Comparison of ENCODE assay signal across 8 cellular contexts in the genomic region with DNA sequence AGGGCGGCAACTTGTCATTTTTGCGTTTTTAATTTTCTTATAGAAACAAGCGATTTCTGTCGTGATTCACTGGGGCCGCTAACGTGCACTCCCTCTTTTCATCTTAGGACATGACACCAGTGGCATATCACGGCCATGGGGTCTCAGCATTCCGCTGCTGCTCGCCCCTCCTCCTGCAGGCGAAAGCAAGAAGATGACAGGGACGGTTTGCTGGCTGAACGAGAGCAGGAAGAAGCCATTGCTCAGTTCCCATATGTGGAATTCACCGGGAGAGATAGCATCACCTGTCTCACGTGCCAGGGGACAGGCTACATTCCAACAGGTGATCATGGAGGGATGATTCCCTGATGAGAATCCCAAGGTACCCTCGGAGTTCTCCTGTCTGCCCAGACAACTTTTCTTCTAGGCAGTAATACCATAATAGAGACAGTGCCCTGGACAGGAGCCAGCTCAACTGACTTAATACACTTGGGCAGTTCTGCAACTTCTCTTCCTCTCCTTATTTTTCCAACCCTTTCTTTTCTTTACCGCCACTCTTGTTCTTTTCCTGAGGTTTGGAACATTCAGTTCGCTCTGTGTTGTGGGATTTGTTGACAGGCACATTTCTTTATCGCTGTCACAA. TPM values are rescaled to one million over a fixed set of nuclear protein-coding genes. Genes with fewer than 3 reads are reported as not detected.
A peak's percentile ranks its signal among the peaks of the same experiment; 100 is the strongest.
DNase-seq lines count a peak whose midpoint lies in the region; ATAC-seq lines count a peak whose summit lies in the region.

No MANE protein-coding gene starts in this region.

- no CpG with 5 or more reads among the region's 18 CpGs for WGBS in mesendoderm (ENCODE audit: extremely low coverage, insufficient coverage, low lambda C conversion rate)
- WGBS in urinary bladder: 17% methylated on average over 18 of the region's 18 CpGs

- no peak overlapping the region for H2BK120ac ChIP-seq in mesendoderm (ENCODE audit: low read depth, low read length)

- no peak overlapping the region for H3K4ac ChIP-seq in mesendoderm (ENCODE audit: low read depth, low read length)

- peaks cover 3% of the 10 kb centered on the region for H3K27me3 ChIP-seq in mesendoderm (ENCODE audit: insufficient read depth, low read length, poor library complexity)

- peak overlapping the region; percentile 63 for H3K4me2 ChIP-seq in mesendoderm (ENCODE audit: low read length)

- H2BK5ac ChIP-seq in mesendoderm (ENCODE audit: low read length): no peak overlapping the region

- H3K4me3 Mint-ChIP-seq in activated CD4-positive, alpha-beta T cell treated with anti-CD3 and anti-CD28 coated beads, Interleukin-2, amount 10 ng/mL, durations not matched to agents 24 days and 14 days: peak overlapping the region; percentile 100

- H3K9ac ChIP-seq in mesendoderm (ENCODE audit: low read length): peak overlapping the region; percentile 8

- peaks cover 40% of the 10 kb centered on the region for H3K36me3 Mint-ChIP-seq in activated CD4-positive, alpha-beta T cell treated with anti-CD3 and anti-CD28 coated beads, Interleukin-2, amount 10 ng/mL, durations not matched to agents 24 days and 14 days (ENCODE audit: low read depth)

- H4K8ac ChIP-seq in mesendoderm (ENCODE audit: low read depth, low read length): no peak overlapping the region

- no peaks in the 10 kb centered on the region for H3K79me1 ChIP-seq in mesendoderm (ENCODE audit: low read length)

- H3K27me3 Mint-ChIP-seq in activated CD4-positive, alpha-beta T cell treated with anti-CD3 and anti-CD28 coated beads, Interleukin-2, amount 10 ng/mL, durations not matched to agents 24 days and 14 days: peaks cover 29% of the 10 kb centered on the region

- peaks cover 7% of the 10 kb centered on the region for H3K9me3 Mint-ChIP-seq in activated CD4-positive, alpha-beta T cell treated with anti-CD3 and anti-CD28 coated beads, Interleukin-2, amount 10 ng/mL, durations not matched to agents 24 days and 14 days

- H2AK5ac ChIP-seq in mesendoderm (ENCODE audit: low read length): no peak overlapping the region

- no peak overlapping the region for H3K23ac ChIP-seq in mesendoderm (ENCODE audit: low read length)

- no peaks in the 10 kb centered on the region for H3K4me1 ChIP-seq in mesendoderm (ENCODE audit: control insufficient read depth, low read depth, low read length)
- no peaks in the 10 kb centered on the region for H3K4me1 ChIP-seq in urinary bladder (ENCODE audit: insufficient read depth)

- H3K27ac ChIP-seq in mesendoderm (ENCODE audit: low read depth, low read length): no peak overlapping the region
- H3K27ac ChIP-seq in urinary bladder (ENCODE audit: low read depth): no peak overlapping the region

- H3K79me2 ChIP-seq in mesendoderm (ENCODE audit: control insufficient read depth, insufficient read depth, low read length): no peaks in the 10 kb centered on the region

- H4K5ac ChIP-seq in mesendoderm (ENCODE audit: low read length): no peak overlapping the region

- no peak overlapping the region for H2BK15ac ChIP-seq in mesendoderm (replicated peaks; ENCODE audit: low read depth)

- intact Hi-C loops in activated CD4-positive, alpha-beta T cell treated with anti-CD3 and anti-CD28 coated beads, Interleukin-2, amount 10 ng/mL, durations not matched to agents 24 days and 14 days (cut with micrococcal nuclease): loop anchor here (5.0 to 10.0 kb wide), 3 partner anchors 193 to 249 kb away; partner anchors contain the start of gene ASB8

- ATAC-seq in HG03097 (IDR thresholded peaks at IDR 0.05; ENCODE audit: low FRiP score, unreplicated experiment): no peak
- no peak for ATAC-seq in HG03280 (IDR thresholded peaks at IDR 0.05; ENCODE audit: unreplicated experiment)

- H3K36me3 ChIP-seq in mesendoderm (ENCODE audit: control insufficient read depth, insufficient read depth, low read length) (no peaks in the 10 kb centered on the region), urinary bladder (ENCODE audit: insufficient read depth) (no peaks in the 10 kb centered on the region)

- H3K4me1 Mint-ChIP-seq in activated CD4-positive, alpha-beta T cell treated with anti-CD3 and anti-CD28 coated beads, Interleukin-2, amount 10 ng/mL, durations not matched to agents 24 days and 14 days: peaks cover 33% of the 10 kb centered on the region

- H3K56ac ChIP-seq in mesendoderm (ENCODE audit: low read length): no peak overlapping the region

- peak overlapping the region; percentile 78 for H3K27ac Mint-ChIP-seq in activated CD4-positive, alpha-beta T cell treated with anti-CD3 and anti-CD28 coated beads, Interleukin-2, amount 10 ng/mL, durations not matched to agents 24 days and 14 days

- H3K4me3 ChIP-seq in mesendoderm (ENCODE audit: low read length) (no peak overlapping the region), urinary bladder (ENCODE audit: low read depth, low read length) (peak overlapping the region; percentile 92)

- H3K18ac ChIP-seq in mesendoderm (ENCODE audit: low read length): no peak overlapping the region

- peak; percentile 71 for DNase-seq in activated CD4-positive, alpha-beta T cell treated with anti-CD3 and anti-CD28 coated beads, Interleukin-2, amount 10 ng/mL, durations not matched to agents 24 days and 14 days
- no peak for DNase-seq in activated CD4-positive, alpha-beta T cell treated with anti-CD3 and anti-CD28 coated beads for 4 hours
- peak; percentile 21 for DNase-seq in NCI-H748 treated with DMSO at 0.1 percent for 48 hours (lab: John Stamatoyannopoulos, UW)
- DNase-seq in cerebellum (ENCODE audit: low spot score): peak; percentile 22
- peak; percentile 65 for DNase-seq in mesendoderm

RNA-seq across cellular contexts. Expression of gene TMEM106C, which starts 0.8 kb away (rescaled TPM):
- 155 and 162 TPM in 2 replicates for total RNA-seq in activated CD4-positive, alpha-beta T cell treated with anti-CD3 and anti-CD28 coated beads, Interleukin-2, amount 10 ng/mL, durations not matched to agents 24 days and 14 days
- total RNA-seq in cerebellum (87.2 TPM), urinary bladder (89.8 TPM)
- polyA plus RNA-seq in mesendoderm (2013, experiment 1 of 2): 13.2 TPM
- 14.2 TPM for polyA plus RNA-seq in mesendoderm (2013, experiment 2 of 2)
- 35.7 TPM for polyA plus RNA-seq in urinary bladder

RNA-seq across cellular contexts. Expression of gene COL2A1, which starts 40.1 kb away (rescaled TPM):
- total RNA-seq in activated CD4-positive, alpha-beta T cell treated with anti-CD3 and anti-CD28 coated beads, Interleukin-2, amount 10 ng/mL, durations not matched to agents 24 days and 14 days: 0.07 TPM in 1 of 2 replicates, not detected in the other
- total RNA-seq in cerebellum: 11.7 TPM
- polyA plus RNA-seq in mesendoderm (2013, experiment 1 of 2): 3.0 TPM
- 2.4 TPM for polyA plus RNA-seq in mesendoderm (2013, experiment 2 of 2)
- total RNA-seq in urinary bladder: 2.3 TPM
- not detected for polyA plus RNA-seq in urinary bladder

RNA-seq across cellular contexts. Expression of gene VDR, which starts 59.4 kb away (rescaled TPM):
- total RNA-seq in activated CD4-positive, alpha-beta T cell treated with anti-CD3 and anti-CD28 coated beads, Interleukin-2, amount 10 ng/mL, durations not matched to agents 24 days and 14 days: 267 and 277 TPM in 2 replicates
- total RNA-seq in cerebellum: 0.09 TPM
- polyA plus RNA-seq in mesendoderm (2013, experiment 1 of 2): 0.31 TPM
- 0.25 TPM for polyA plus RNA-seq in mesendoderm (2013, experiment 2 of 2)
- total RNA-seq in urinary bladder: 0.79 TPM
- 3.7 TPM for polyA plus RNA-seq in urinary bladder

Comparison
In these comparisons a context has a peak if more than half of its experiments do, and no peak if none do; other contexts are left out.
1. DNase-seq: peak in activated CD4-positive, alpha-beta T cell treated with anti-CD3 and anti-CD28 coated beads, Interleukin-2, amount 10 ng/mL, durations not matched to agents 24 days and 14 days (single experiment), NCI-H748 treated with DMSO at 0.1 percent for 48 hours (single experiment), cerebellum (single experiment) and mesendoderm (single experiment); none in activated CD4-positive, alpha-beta T cell treated with anti-CD3 and anti-CD28 coated beads for 4 hours (0 of 2).
2. RNA of gene VDR, which starts 59.4 kb away (total RNA-seq): 267 to 277 TPM in activated CD4-positive, alpha-beta T cell treated with anti-CD3 and anti-CD28 coated beads, Interleukin-2, amount 10 ng/mL, durations not matched to agents 24 days and 14 days; 0.79 TPM in urinary bladder (single experiment) and 0.09 TPM in cerebellum (single experiment); every median in the first group is over 100 times any median in the second.